In genomic region chr15:99999282-100000070, GRCh38 we compare ENCODE assay signal across 22 cellular contexts.
DNase-seq lines count a peak whose midpoint lies in the region; ATAC-seq and FAIRE-seq lines count a peak whose summit lies in the region.
"Had no signal": no experiment of that assay in that cellular context is flagged by ENCODE, and none has a peak within 500 bp of the region (broad histone marks: within the 10 kb centered on the region; RNA-seq: fewer than 3 reads in every experiment).

No MANE protein-coding gene starts in this region.

- intact Hi-C loops in Right ventricle myocardium inferior (cut with DNase I) (no loop called here), right cardiac atrium (cut with DNase I) (no loop called here)

- H3K4me3 ChIP-seq in right cardiac atrium (ENCODE audit: low read length) = no peak overlapping the region
- H3K4me3 ChIP-seq in neuronal stem cell (ENCODE audit: low read length in 2 of 2) = no peak overlapping the region
- H3K4me3 ChIP-seq: GM23338 had no signal

- H3K9me3 Mint-ChIP-seq in immature natural killer cell = peaks cover 0 to 3% (median 0%) of the 10 kb centered on the region in 6 donors
- H3K9me3 Mint-ChIP-seq: CD4-positive, alpha-beta T cell; GM23338 had no signal

- DNase-seq in Right ventricle myocardium inferior (ENCODE audit: missing footprints) = peak; percentile 37
- no peak for DNase-seq in right cardiac atrium
- peak; percentile 45 for DNase-seq in islet precursor cell
- DNase-seq in neuronal stem cell (ENCODE audit: low spot score) = no peak
- no peak for DNase-seq in urothelium cell line (ENCODE audit: low spot score)
- no peak for DNase-seq in immature natural killer cell
- DNase-seq in kidney glomerular epithelial cell (lab: John Stamatoyannopoulos, UW) = no peak
- DNase-seq in NCI-H2227 (lab: John Stamatoyannopoulos, UW; ENCODE audit: unreplicated experiment) = no peak
- DNase-seq: CD4-positive, alpha-beta T cell; DMS53; NCI-H1105; NCI-H187; NCI-H2107; NCI-H2227 treated with DMSO at 0.1 percent for 48 hours; NCI-H510A treated with DMSO at 0.1 percent for 48 hours; NCI-H774; SHP77 treated with DMSO at 0.1 percent for 48 hours had no signal

- H3K23ac ChIP-seq in neuronal stem cell (ENCODE audit: low read depth, low read length, poor library complexity) = no peak overlapping the region

- H3K9me3 ChIP-seq in right cardiac atrium (ENCODE audit: control insufficient read depth, low read length) (no peaks in the 10 kb centered on the region), neuronal stem cell (replicated peaks in 1 of 2; ENCODE audit: control insufficient read depth in 2 of 2, insufficient read depth in 1 of 2, low read depth in 1 of 2, low read length in 2 of 2) (no peaks in the 10 kb centered on the region)

- no peak overlapping the region for H3K4ac ChIP-seq in neuronal stem cell (ENCODE audit: low read length)

- no peaks in the 10 kb centered on the region for H3K79me1 ChIP-seq in neuronal stem cell (ENCODE audit: low read depth, low read length)

- no peaks in the 10 kb centered on the region for H3K36me3 ChIP-seq in neuronal stem cell (replicated peaks in 1 of 2; ENCODE audit: control insufficient read depth in 2 of 2, insufficient read depth in 2 of 2, low read length in 2 of 2)

- peak; percentile 17 for FAIRE-seq in urothelium cell line (lab: Jason Lieb, UNC)
- FAIRE-seq: A204.1, GM12892, GM18507, RCC 7860 had no signal

- peak overlapping the region; percentile 51 for H2AK5ac ChIP-seq in neuronal stem cell (ENCODE audit: low read depth, low read length)

- H3K36me3 Mint-ChIP-seq in immature natural killer cell = no peaks in the 10 kb centered on the region

- H3K27me3 ChIP-seq in right cardiac atrium (ENCODE audit: control insufficient read depth, insufficient read depth) (no peaks in the 10 kb centered on the region), neuronal stem cell (ENCODE audit: control insufficient read depth in 3 of 3, insufficient read depth in 3 of 3, low read depth in 1 of 3, low read length in 3 of 3) (peaks cover 0 to 2% (median 0%) of the 10 kb centered on the region in 3 experiments)

- no peak overlapping the region for H3K9ac ChIP-seq in neuronal stem cell (ENCODE audit: low read depth, low read length, poor library complexity)

- no peak overlapping the region for H3K27ac ChIP-seq in right cardiac atrium (ENCODE audit: low read length)
- no peak overlapping the region for H3K27ac ChIP-seq in neuronal stem cell (replicated peaks; ENCODE audit: low read length)

- H3K4me2 ChIP-seq in neuronal stem cell (ENCODE audit: insufficient read depth, low read length, poor library complexity, severe bottlenecking) = no peak overlapping the region
- H3K4me2 ChIP-seq: GM23338 had no signal

- no peak overlapping the region for H2BK5ac ChIP-seq in neuronal stem cell (ENCODE audit: low read length)

- no peaks in the 10 kb centered on the region for H3K4me1 Mint-ChIP-seq in immature natural killer cell

- 86% methylated on average over 19 of the region's 19 CpGs for WGBS in right cardiac atrium
- WGBS in neuronal stem cell (ENCODE audit: extremely low coverage in 2 of 2, insufficient read length in 2 of 2, insufficient replicate concordance in 1 of 2), 2 donors = no CpG with 5 or more reads among the region's 19 CpGs

- H2AFZ ChIP-seq in neuronal stem cell (ENCODE audit: low read length) = no peak overlapping the region
- H2AFZ ChIP-seq: GM23338 had no signal

- H4K8ac ChIP-seq in neuronal stem cell (ENCODE audit: low read depth, low read length) = no peak overlapping the region

- no peak overlapping the region for H3K4me3 Mint-ChIP-seq in immature natural killer cell
- H3K4me3 Mint-ChIP-seq: CD4-positive, alpha-beta T cell; GM23338 had no signal

- H3K4me1 ChIP-seq in right cardiac atrium (ENCODE audit: control insufficient read depth, insufficient read depth, low read length) = no peaks in the 10 kb centered on the region
- H3K4me1 ChIP-seq in neuronal stem cell (ENCODE audit: control insufficient read depth in 2 of 2, insufficient read depth in 1 of 2, low read depth in 1 of 2, low read length in 2 of 2) = peaks cover 0 to 15% of the 10 kb centered on the region in 2 donors

- no peak for ATAC-seq in Right ventricle myocardium inferior
- ATAC-seq in right cardiac atrium = no peak
- ATAC-seq: GM23338 had no signal

- no peak overlapping the region for H4K91ac ChIP-seq in neuronal stem cell (ENCODE audit: low read depth, low read length, poor library complexity)

- no peak overlapping the region for H2BK120ac ChIP-seq in neuronal stem cell (ENCODE audit: low read depth, low read length)

- H3K14ac ChIP-seq in neuronal stem cell (ENCODE audit: low read length) = peak overlapping the region; percentile 32

- H2BK15ac ChIP-seq in neuronal stem cell (ENCODE audit: low read length) = peak overlapping the region; percentile 50

- H2BK12ac ChIP-seq in neuronal stem cell (ENCODE audit: low read length) = peak overlapping the region; percentile 35

- peaks cover 0 to 10% (median 6%) of the 10 kb centered on the region in 3 donors for H3K27me3 Mint-ChIP-seq in immature natural killer cell (ENCODE audit: low read depth in 3 of 3)
- H3K27me3 Mint-ChIP-seq: CD4-positive, alpha-beta T cell had no signal

- peak overlapping the region; percentile 12 for H3K18ac ChIP-seq in neuronal stem cell (ENCODE audit: low read length)

- no peak overlapping the region for H3K27ac Mint-ChIP-seq in immature natural killer cell
- H3K27ac Mint-ChIP-seq: CD4-positive, alpha-beta T cell; GM23338 had no signal

Comparison
In these comparisons a context has a peak if more than half of its experiments do, and no peak if none do; other contexts are left out.
1. DNase-seq: peak in Right ventricle myocardium inferior (single experiment) and islet precursor cell (single experiment); none in right cardiac atrium (0 of 3), neuronal stem cell (single experiment), urothelium cell line (single experiment), immature natural killer cell (0 of 3), kidney glomerular epithelial cell (single experiment) and NCI-H2227 (single experiment).